ENCODE assay signal across 1 cellular context in the genomic region with DNA sequence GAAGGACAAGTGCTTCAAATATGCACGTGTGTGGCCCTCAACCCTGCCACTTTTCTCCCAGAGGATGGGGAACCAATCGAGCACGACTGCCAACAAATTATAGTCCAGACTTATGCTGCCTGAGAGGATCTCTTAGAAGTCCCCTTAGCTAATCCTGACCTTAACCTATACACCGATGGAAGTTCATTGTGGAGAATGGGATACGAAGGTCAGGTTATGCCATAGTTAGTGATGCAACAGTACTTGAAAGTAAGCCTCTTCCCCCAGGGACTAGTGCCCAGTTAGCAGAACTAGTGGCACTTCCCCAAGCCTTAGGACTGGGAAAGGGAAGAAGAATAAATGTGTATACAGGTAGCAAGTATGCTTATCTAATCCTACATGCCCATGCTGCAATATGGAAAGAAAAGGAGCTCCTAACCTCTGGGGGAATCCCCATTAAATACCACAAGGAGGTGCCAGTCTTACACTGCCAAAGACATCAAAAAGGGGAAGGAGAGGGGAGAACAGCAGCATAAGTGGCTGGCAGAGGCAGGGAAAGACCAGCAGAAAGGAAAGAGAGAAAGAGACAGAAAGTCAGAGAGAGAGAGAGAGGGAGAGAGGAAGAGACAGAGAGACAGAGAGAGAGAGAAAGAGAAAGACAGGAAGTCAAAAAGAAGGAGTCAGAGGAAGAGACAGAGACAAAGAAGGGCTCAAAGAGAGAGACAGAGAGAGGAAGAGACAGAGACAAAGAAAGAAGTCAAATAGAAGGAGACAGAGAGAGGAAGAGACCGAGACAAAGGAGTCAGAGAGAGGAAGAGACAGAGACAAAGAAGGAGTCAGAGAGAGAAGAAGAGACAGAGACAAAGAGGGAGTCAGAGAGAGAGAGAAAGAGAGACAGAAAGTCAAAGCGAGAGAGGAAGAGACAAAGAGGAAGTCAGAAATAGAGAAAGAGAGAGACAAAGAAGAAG.
A peak's percentile ranks its signal among the peaks of the same experiment; 100 is the strongest.
TF ChIP-seq lines count a peak whose summit lies in the region.
"Not testable (repeated sequence)": the region's sequence is repeated elsewhere in the genome, so short reads cannot be mapped to it uniquely, and the experiment has no call there.

No MANE protein-coding gene starts in this region.

TF ChIP-seq in K562, 482 proteins besides CTCF, POLR2A, EP300 and RAD21 (continued from another document):
- TF ChIP-seq, protein P1, sequence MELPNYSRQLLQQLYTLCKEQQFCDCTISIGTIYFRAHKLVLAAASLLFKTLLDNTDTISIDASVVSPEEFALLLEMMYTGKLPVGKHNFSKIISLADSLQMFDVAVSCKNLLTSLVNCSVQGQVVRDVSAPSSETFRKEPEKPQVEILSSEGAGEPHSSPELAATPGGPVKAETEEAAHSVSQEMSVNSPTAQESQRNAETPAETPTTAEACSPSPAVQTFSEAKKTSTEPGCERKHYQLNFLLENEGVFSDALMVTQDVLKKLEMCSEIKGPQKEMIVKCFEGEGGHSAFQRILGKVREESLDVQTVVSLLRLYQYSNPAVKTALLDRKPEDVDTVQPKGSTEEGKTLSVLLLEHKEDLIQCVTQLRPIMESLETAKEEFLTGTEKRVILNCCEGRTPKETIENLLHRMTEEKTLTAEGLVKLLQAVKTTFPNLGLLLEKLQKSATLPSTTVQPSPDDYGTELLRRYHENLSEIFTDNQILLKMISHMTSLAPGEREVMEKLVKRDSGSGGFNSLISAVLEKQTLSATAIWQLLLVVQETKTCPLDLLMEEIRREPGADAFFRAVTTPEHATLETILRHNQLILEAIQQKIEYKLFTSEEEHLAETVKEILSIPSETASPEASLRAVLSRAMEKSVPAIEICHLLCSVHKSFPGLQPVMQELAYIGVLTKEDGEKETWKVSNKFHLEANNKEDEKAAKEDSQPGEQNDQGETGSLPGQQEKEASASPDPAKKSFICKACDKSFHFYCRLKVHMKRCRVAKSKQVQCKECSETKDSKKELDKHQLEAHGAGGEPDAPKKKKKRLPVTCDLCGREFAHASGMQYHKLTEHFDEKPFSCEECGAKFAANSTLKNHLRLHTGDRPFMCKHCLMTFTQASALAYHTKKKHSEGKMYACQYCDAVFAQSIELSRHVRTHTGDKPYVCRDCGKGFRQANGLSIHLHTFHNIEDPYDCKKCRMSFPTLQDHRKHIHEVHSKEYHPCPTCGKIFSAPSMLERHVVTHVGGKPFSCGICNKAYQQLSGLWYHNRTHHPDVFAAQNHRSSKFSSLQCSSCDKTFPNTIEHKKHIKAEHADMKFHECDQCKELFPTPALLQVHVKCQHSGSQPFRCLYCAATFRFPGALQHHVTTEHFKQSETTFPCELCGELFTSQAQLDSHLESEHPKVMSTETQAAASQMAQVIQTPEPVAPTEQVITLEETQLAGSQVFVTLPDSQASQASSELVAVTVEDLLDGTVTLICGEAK (IDR thresholded peaks at IDR 0.05) = peak; percentile 25; the same call in 1 of the 2 replicates
- TF ChIP-seq, protein P1 (CRISPR knock-in tag; IDR thresholded peaks at IDR 0.05) = not testable (repeated sequence)
- TF ChIP-seq OTX1 (CRISPR knock-in tag; IDR thresholded peaks at IDR 0.05) (peak; percentile 69; the same call in 1 of the 2 replicates), KHSRP (IDR thresholded peaks at IDR 0.05) (0 out of 2 replicates have a peak, but pooled peaks have one; percentile 15), HDGF (IDR thresholded peaks at IDR 0.05) (peak; percentile 67; the same call in 1 of the 2 replicates), NCOA4 (IDR thresholded peaks at IDR 0.05; ENCODE audit: partially characterized antibody) (peak; percentile 56), SMARCE1 (IDR thresholded peaks at IDR 0.05) (peak; percentile 24; the same call in 1 of the 2 replicates), POLR2B (IDR thresholded peaks at IDR 0.05; ENCODE audit: low read depth, partially characterized antibody) (peak; percentile 30), CC2D1A (IDR thresholded peaks at IDR 0.05) (peak; percentile 45; the same call in 1 of the 2 replicates), DPF2 (IDR thresholded peaks at IDR 0.05) (0 out of 2 replicates have a peak, but pooled peaks have one; percentile 9), HDAC1 (IDR thresholded peaks at IDR 0.05) (0 out of 4 replicates have a peak, but pooled peaks of 1 of the 2 experiments have one; percentile 40), ARID1B (IDR thresholded peaks at IDR 0.05) (peak; percentile 25; the same call in 1 of the 2 replicates), PHB2 (IDR thresholded peaks at IDR 0.05; ENCODE audit: low read depth) (0 out of 2 replicates have a peak, but pooled peaks have one; percentile 45)
- TF ChIP-seq, protein P2, sequence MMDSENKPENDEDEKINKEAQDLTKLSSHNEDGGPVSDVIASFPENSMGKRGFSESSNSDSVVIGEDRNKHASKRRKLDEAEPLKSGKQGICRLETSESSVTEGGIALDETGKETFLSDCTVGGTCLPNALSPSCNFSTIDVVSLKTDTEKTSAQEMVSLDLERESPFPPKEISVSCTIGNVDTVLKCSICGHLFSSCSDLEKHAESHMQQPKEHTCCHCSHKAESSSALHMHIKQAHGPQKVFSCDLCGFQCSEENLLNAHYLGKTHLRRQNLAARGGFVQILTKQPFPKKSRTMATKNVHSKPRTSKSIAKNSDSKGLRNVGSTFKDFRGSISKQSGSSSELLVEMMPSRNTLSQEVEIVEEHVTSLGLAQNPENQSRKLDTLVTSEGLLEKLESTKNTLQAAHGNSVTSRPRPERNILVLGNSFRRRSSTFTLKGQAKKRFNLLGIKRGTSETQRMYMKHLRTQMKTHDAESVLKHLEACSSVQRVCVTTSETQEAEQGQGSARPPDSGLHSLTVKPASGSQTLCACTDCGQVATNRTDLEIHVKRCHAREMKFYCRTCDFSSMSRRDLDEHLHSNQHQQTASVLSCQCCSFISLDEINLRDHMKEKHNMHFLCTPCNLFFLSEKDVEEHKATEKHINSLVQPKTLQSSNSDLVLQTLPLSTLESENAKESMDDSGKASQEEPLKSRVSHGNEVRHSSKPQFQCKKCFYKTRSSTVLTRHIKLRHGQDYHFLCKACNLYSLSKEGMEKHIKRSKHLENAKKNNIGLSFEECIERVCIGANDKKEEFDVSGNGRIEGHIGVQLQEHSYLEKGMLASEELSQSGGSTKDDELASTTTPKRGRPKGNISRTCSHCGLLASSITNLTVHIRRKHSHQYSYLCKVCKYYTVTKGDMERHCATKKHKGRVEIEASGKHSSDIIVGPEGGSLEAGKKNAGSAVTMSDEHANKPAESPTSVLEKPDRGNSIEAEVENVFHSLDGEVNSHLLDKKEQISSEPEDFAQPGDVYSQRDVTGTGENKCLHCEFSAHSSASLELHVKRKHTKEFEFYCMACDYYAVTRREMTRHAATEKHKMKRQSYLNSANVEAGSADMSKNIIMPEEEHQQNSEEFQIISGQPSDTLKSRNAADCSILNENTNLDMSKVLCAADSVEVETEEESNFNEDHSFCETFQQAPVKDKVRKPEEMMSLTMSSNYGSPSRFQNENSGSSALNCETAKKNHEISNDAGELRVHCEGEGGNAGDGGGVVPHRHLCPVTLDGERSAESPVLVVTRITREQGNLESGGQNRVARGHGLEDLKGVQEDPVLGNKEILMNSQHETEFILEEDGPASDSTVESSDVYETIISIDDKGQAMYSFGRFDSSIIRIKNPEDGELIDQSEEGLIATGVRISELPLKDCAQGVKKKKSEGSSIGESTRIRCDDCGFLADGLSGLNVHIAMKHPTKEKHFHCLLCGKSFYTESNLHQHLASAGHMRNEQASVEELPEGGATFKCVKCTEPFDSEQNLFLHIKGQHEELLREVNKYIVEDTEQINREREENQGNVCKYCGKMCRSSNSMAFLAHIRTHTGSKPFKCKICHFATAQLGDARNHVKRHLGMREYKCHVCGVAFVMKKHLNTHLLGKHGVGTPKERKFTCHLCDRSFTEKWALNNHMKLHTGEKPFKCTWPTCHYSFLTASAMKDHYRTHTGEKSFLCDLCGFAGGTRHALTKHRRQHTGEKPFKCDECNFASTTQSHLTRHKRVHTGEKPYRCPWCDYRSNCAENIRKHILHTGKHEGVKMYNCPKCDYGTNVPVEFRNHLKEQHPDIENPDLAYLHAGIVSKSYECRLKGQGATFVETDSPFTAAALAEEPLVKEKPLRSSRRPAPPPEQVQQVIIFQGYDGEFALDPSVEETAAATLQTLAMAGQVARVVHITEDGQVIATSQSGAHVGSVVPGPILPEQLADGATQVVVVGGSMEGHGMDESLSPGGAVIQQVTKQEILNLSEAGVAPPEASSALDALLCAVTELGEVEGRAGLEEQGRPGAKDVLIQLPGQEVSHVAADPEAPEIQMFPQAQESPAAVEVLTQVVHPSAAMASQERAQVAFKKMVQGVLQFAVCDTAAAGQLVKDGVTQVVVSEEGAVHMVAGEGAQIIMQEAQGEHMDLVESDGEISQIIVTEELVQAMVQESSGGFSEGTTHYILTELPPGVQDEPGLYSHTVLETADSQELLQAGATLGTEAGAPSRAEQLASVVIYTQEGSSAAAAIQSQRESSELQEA (IDR thresholded peaks at IDR 0.05; ENCODE audit: low read depth) = 0 out of 2 replicates have a peak, but pooled peaks have one; percentile 12
- TF ChIP-seq, protein P3, sequence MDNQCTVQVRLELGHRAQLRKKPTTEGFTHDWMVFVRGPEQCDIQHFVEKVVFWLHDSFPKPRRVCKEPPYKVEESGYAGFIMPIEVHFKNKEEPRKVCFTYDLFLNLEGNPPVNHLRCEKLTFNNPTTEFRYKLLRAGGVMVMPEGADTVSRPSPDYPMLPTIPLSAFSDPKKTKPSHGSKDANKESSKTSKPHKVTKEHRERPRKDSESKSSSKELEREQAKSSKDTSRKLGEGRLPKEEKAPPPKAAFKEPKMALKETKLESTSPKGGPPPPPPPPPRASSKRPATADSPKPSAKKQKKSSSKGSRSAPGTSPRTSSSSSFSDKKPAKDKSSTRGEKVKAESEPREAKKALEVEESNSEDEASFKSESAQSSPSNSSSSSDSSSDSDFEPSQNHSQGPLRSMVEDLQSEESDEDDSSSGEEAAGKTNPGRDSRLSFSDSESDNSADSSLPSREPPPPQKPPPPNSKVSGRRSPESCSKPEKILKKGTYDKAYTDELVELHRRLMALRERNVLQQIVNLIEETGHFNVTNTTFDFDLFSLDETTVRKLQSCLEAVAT (IDR thresholded peaks at IDR 0.05) = peak in 1 of 2 experiments; percentile 59; a peak in 1 of 4 replicates
- TF ChIP-seq, protein P4, sequence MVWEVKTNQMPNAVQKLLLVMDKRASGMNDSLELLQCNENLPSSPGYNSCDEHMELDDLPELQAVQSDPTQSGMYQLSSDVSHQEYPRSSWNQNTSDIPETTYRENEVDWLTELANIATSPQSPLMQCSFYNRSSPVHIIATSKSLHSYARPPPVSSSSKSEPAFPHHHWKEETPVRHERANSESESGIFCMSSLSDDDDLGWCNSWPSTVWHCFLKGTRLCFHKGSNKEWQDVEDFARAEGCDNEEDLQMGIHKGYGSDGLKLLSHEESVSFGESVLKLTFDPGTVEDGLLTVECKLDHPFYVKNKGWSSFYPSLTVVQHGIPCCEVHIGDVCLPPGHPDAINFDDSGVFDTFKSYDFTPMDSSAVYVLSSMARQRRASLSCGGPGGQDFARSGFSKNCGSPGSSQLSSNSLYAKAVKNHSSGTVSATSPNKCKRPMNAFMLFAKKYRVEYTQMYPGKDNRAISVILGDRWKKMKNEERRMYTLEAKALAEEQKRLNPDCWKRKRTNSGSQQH (CRISPR knock-in tag; IDR thresholded peaks at IDR 0.05) = peak; percentile 80; the same call in 1 of the 2 replicates
- TF ChIP-seq, protein P5, sequence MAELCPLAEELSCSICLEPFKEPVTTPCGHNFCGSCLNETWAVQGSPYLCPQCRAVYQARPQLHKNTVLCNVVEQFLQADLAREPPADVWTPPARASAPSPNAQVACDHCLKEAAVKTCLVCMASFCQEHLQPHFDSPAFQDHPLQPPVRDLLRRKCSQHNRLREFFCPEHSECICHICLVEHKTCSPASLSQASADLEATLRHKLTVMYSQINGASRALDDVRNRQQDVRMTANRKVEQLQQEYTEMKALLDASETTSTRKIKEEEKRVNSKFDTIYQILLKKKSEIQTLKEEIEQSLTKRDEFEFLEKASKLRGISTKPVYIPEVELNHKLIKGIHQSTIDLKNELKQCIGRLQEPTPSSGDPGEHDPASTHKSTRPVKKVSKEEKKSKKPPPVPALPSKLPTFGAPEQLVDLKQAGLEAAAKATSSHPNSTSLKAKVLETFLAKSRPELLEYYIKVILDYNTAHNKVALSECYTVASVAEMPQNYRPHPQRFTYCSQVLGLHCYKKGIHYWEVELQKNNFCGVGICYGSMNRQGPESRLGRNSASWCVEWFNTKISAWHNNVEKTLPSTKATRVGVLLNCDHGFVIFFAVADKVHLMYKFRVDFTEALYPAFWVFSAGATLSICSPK (IDR thresholded peaks at IDR 0.05; ENCODE audit: borderline replicate concordance) = 0 out of 2 replicates have a peak, but pooled peaks have one; percentile 47
TF ChIP-seq in K562: peak in this region for 26; not testable (repeated sequence) for 456.
